ENCODE assay signal across 2 cellular contexts in genomic region chr6:11609324-11610071, GRCh38.
TF ChIP-seq lines count a peak whose summit lies in the region.

No MANE protein-coding gene starts in this region.

TF ChIP-seq in liver, 16 proteins besides CTCF, POLR2A, EP300 and RAD21 (continued from another document):
- TF ChIP-seq GABPA (IDR thresholded peaks at IDR 0.05 in 1 of 2, conservative IDR thresholded peaks at IDR 0.05 in 1 of 2) (no peak), RXRA (IDR thresholded peaks at IDR 0.05) (peak; percentile 11 to 24), JUND (IDR thresholded peaks at IDR 0.05) (no peak), ZBTB33 (IDR thresholded peaks at IDR 0.05) (no peak), REST (IDR thresholded peaks at IDR 0.05) (peak; percentile 22), SP1 (IDR thresholded peaks at IDR 0.05) (peak; percentile 41), NR2F2 (IDR thresholded peaks at IDR 0.05) (peak; percentile 97), FOXA2 (IDR thresholded peaks at IDR 0.05) (no peak), EGR1 (IDR thresholded peaks at IDR 0.05; ENCODE audit: low read depth in 2 of 2) (no peak), ATF3 (IDR thresholded peaks at IDR 0.05) (no peak), YY1 (IDR thresholded peaks at IDR 0.05) (no peak), HNF4G (IDR thresholded peaks at IDR 0.05) (no peak), MAX (IDR thresholded peaks at IDR 0.05) (peak; percentile 11), HNF4A (conservative IDR thresholded peaks at IDR 0.05) (no peak), TAF1 (conservative IDR thresholded peaks at IDR 0.05) (no peak)

TF ChIP-seq in HepG2, 621 proteins besides CTCF, POLR2A, EP300 and RAD21:
- TF ChIP-seq MXD3 (CRISPR knock-in tag; IDR thresholded peaks at IDR 0.05) (no peak), NFATC3 (CRISPR knock-in tag; IDR thresholded peaks at IDR 0.05) (no peak), SP5 (CRISPR knock-in tag; IDR thresholded peaks at IDR 0.05; ENCODE audit: borderline replicate concordance, low read depth) (no peak), BCLAF1 (IDR thresholded peaks at IDR 0.05) (no peak)
TF ChIP-seq in HepG2: peak in this region for 0.
